3 cellular contexts compared by ENCODE assay signal in genomic region chr6:42263165-42263852, GRCh38.
TF ChIP-seq lines count a peak whose summit lies in the region.

No MANE protein-coding gene starts in this region.

TF ChIP-seq in GM23338, 12 proteins besides CTCF, POLR2A, EP300 and RAD21:
- TF ChIP-seq EZH2 (IDR thresholded peaks at IDR 0.05; ENCODE audit: low read depth, unreplicated experiment) = no peak
- no peak for TF ChIP-seq NANOG (IDR thresholded peaks at IDR 0.05; ENCODE audit: borderline replicate concordance)
- TF ChIP-seq STAT1 (IDR thresholded peaks at IDR 0.05; ENCODE audit: unreplicated experiment) = no peak
- no peak for TF ChIP-seq EZH2phosphoT487 (IDR thresholded peaks at IDR 0.05; ENCODE audit: unreplicated experiment)
- TF ChIP-seq REST (IDR thresholded peaks at IDR 0.05; ENCODE audit: unreplicated experiment) = no peak
- TF ChIP-seq ZNF331 (CRISPR knock-in tag; IDR thresholded peaks at IDR 0.05; ENCODE audit: low read depth) = no peak

TF ChIP-seq in HEK293, 187 proteins besides CTCF, POLR2A, EP300 and RAD21:
- peak; percentile 90 for TF ChIP-seq EGR2 (tag by site-specific recombination; IDR thresholded peaks at IDR 0.05; ENCODE audit: low read depth)
- TF ChIP-seq ZFHX2 (tag by site-specific recombination; conservative IDR thresholded peaks at IDR 0.05) = peak; percentile 95
- no peak for TF ChIP-seq ZSCAN23 (tag by site-specific recombination; IDR thresholded peaks at IDR 0.05)
- TF ChIP-seq ZNF660 (tag by site-specific recombination; IDR thresholded peaks at IDR 0.05) = no peak
- no peak for TF ChIP-seq ZBTB10 (tag by site-specific recombination; IDR thresholded peaks at IDR 0.05)
- no peak for TF ChIP-seq MEIS1 (CRISPR knock-in tag; IDR thresholded peaks at IDR 0.05; ENCODE audit: borderline replicate concordance)
- TF ChIP-seq ZSCAN18 (tag by site-specific recombination; IDR thresholded peaks at IDR 0.05) = no peak
- no peak for TF ChIP-seq ZNF645 (tag by site-specific recombination; IDR thresholded peaks at IDR 0.05)
- TF ChIP-seq ZNF561 (tag by site-specific recombination; IDR thresholded peaks at IDR 0.05; ENCODE audit: borderline replicate concordance) = no peak

TF ChIP-seq in H1, 55 proteins besides CTCF, POLR2A, EP300 and RAD21:
- TF ChIP-seq SP4 (IDR thresholded peaks at IDR 0.05; ENCODE audit: low read length) (no peak), SP1 (IDR thresholded peaks at IDR 0.05; ENCODE audit: low read depth, low read length) (no peak), TCF12 (IDR thresholded peaks at IDR 0.05; ENCODE audit: low read depth, low read length) (no peak), RFX5 (IDR thresholded peaks at IDR 0.05; ENCODE audit: borderline replicate concordance, low read depth, low read length) (no peak), CTBP2 (IDR thresholded peaks at IDR 0.05; ENCODE audit: borderline replicate concordance, insufficient read depth, insufficient read length, low read length) (no peak), HDAC2 (IDR thresholded peaks at IDR 0.05; ENCODE audit: borderline replicate concordance in 1 of 2, low read depth in 2 of 2, low read length in 2 of 2) (no peak), YY1 (IDR thresholded peaks at IDR 0.05; ENCODE audit: low read depth, low read length) (no peak), E2F6 (IDR thresholded peaks at IDR 0.05) (0 out of 2 replicates have a peak, but pooled peaks have one; percentile 50)
